ENCODE assay signal across 23 cellular contexts in genomic region chr4:8289151-8289750, GRCh38. TPM values are rescaled to one million over a fixed set of nuclear protein-coding genes. Genes with fewer than 3 reads are reported as not detected.
"Had no signal": no experiment of that assay in that cellular context is flagged by ENCODE, and none has a peak within 500 bp of the region (broad histone marks: within the 10 kb centered on the region; RNA-seq: fewer than 3 reads in every experiment).

No MANE protein-coding gene starts in this region.

- H3K27me3 ChIP-seq: esophagus squamous epithelium, upper lobe of left lung had no signal

- ATAC-seq: activated CD8-positive, alpha-beta T cell treated with anti-CD3 and anti-CD28 coated beads, Interleukin-2, amount 10 ng/mL, durations not matched to agents 7 days and 5 days; activated naive CD4-positive, alpha-beta T cell treated with anti-CD3 and anti-CD28 coated beads, Interleukin-2, amount 50 U/mL, for 72 hours; stimulated activated naive CD8-positive, alpha-beta T cell treated with anti-CD3 and anti-CD28 coated beads, Interleukin-15, Interleukin-2, amounts not matched to agents 100 U/mL and 50 U/mL, for 24 hours had no signal

- H3K4me1 ChIP-seq: esophagus squamous epithelium, parathyroid adenoma, upper lobe of left lung had no signal

- H3K27ac ChIP-seq: esophagus squamous epithelium, parathyroid adenoma, upper lobe of left lung had no signal

- H3K9ac ChIP-seq: parathyroid adenoma had no signal

- H3K4me2 ChIP-seq: smooth muscle cell had no signal

- H3K9me3 ChIP-seq: esophagus squamous epithelium, upper lobe of left lung had no signal

- H3K79me2 ChIP-seq: parathyroid adenoma had no signal

- H3K36me3 ChIP-seq: esophagus squamous epithelium had no signal

- H3K4me3 ChIP-seq: esophagus squamous epithelium, lung, smooth muscle cell, upper lobe of left lung had no signal

- DNase-seq: activated B cell treated with CpG ODN at 0.5 μM for 24 hours; activated CD4-positive, alpha-beta T cell treated with anti-CD3 and anti-CD28 coated beads, Interleukin-2, amount 10 ng/mL, durations not matched to agents 24 days and 14 days; activated CD8-positive, alpha-beta memory T cell treated with anti-CD3 and anti-CD28 coated beads, Interleukin-2, amount 50 U/mL, for 4 hours; activated CD8-positive, alpha-beta T cell treated with anti-CD3 and anti-CD28 coated beads, Interleukin-2, amount 10 ng/mL, durations not matched to agents 7 days and 5 days; activated gamma-delta T cell; activated T-cell treated with anti-CD3 and anti-CD28 coated beads, Interleukin-2, amount 50 U/mL, for 48 hours; central memory CD4-positive, alpha-beta T cell; cortex of kidney; effector CD4-positive, alpha-beta T cell; esophagus squamous epithelium; kidney glomerular epithelial cell; midbrain; retina; stimulated activated naive CD8-positive, alpha-beta T cell treated with anti-CD3 and anti-CD28 coated beads, Interleukin-15, Interleukin-2, amounts not matched to agents 100 U/mL and 50 U/mL, for 24 hours; SW 1271; upper lobe of left lung had no signal

- H2AFZ ChIP-seq: parathyroid adenoma had no signal

- FAIRE-seq: endothelial cell of umbilical vein, TTC549 had no signal

RNA-seq across cellular contexts. Expression of gene HTRA3, which starts 19.7 kb away (rescaled TPM):
- total RNA-seq: activated B cell treated with CpG ODN at 0.5 μM for 24 hours; activated CD4-positive, alpha-beta T cell treated with anti-CD3 and anti-CD28 coated beads, Interleukin-2, amount 10 ng/mL, durations not matched to agents 24 days and 14 days; activated CD8-positive, alpha-beta T cell treated with anti-CD3 and anti-CD28 coated beads, Interleukin-2, amount 10 ng/mL, durations not matched to agents 7 days and 5 days; activated naive CD4-positive, alpha-beta T cell treated with anti-CD3 and anti-CD28 coated beads, Interleukin-2, amount 50 U/mL, for 72 hours; T-helper 2 cell treated with Interferon-gamma antibody and Interleukin-4, amounts not matched to agents 100 ng/mL and 5 ng/mL, for 36 hours had no signal
